16 cellular contexts compared by ENCODE assay signal in the genomic region with DNA sequence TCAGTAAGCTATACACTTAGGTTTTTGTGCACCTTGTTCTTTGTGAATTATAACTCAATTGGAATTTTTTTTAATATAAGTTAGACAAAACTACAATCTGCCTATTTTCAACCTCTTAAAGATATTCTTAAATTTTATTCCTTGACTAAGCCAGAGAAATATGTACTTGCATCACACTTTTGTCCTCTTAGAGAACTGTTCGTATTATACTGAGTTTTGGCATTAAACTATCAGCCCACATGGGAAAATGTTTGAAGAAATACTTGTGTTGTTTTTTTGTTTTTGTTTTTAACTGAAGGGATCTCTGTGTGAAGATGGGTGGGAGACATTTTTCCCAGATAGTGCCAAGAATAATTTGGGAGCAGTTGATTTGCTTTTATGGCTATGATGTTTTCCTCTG. TPM values are rescaled to one million over a fixed set of nuclear protein-coding genes. Genes with fewer than 3 reads are reported as not detected.
DNase-seq lines count a peak whose midpoint lies in the region; ATAC-seq lines count a peak whose summit lies in the region.
"Had no signal": no experiment of that assay in that cellular context is flagged by ENCODE, and none has a peak within 500 bp of the region (broad histone marks: within the 10 kb centered on the region; RNA-seq: fewer than 3 reads in every experiment).

No MANE protein-coding gene starts in this region.

- H3K4me1 ChIP-seq in GM23248 (ENCODE audit: insufficient read depth): peaks cover 10% of the 10 kb centered on the region
- H3K4me1 ChIP-seq: heart right ventricle had no signal

- H3K27ac ChIP-seq in GM23248: peak overlapping the region; percentile 25

- H3K79me2 ChIP-seq in GM23248 (ENCODE audit: insufficient read depth): no peaks in the 10 kb centered on the region

- H3K36me3 Mint-ChIP-seq in natural killer cell treated with Interleukin-12 subunit alpha and Interleukin-12 subunit beta and Interleukin-15 and Interleukin-18, amount 100 ng/mL, for 72 hours: peaks cover 67% of the 10 kb centered on the region
- H3K36me3 Mint-ChIP-seq in activated CD4-positive, alpha-beta T cell treated with anti-CD3 and anti-CD28 coated beads for 36 hours (ENCODE audit: low read depth): peaks cover 69% of the 10 kb centered on the region

- H3K4me3 ChIP-seq in GM23248: no peak overlapping the region
- H3K4me3 ChIP-seq: heart right ventricle had no signal

- no peak overlapping the region for H3K9ac ChIP-seq in GM23248

- CTCF ChIA-PET in activated CD4-positive, alpha-beta T cell treated with anti-CD3 and anti-CD28 coated beads for 36 hours (lab: Charles Lee): no interaction called here

- H4K20me1 ChIP-seq in GM23248 (ENCODE audit: insufficient read depth): no peaks in the 10 kb centered on the region

- H3K9me3 ChIP-seq in GM23248 (ENCODE audit: low read depth): no peaks in the 10 kb centered on the region
- H3K9me3 ChIP-seq: heart right ventricle had no signal

- no peak overlapping the region for H3K4me3 Mint-ChIP-seq in natural killer cell treated with Interleukin-12 subunit alpha and Interleukin-12 subunit beta and Interleukin-15 and Interleukin-18, amount 100 ng/mL, for 72 hours
- no peak overlapping the region for H3K4me3 Mint-ChIP-seq in activated CD4-positive, alpha-beta T cell treated with anti-CD3 and anti-CD28 coated beads for 36 hours
- H3K4me3 Mint-ChIP-seq: activated naive CD4-positive, alpha-beta T cell treated with anti-CD3 and anti-CD28 coated beads, Interleukin-2, amount 50 U/mL, for 24 hours; stimulated activated naive CD8-positive, alpha-beta T cell treated with anti-CD3 and anti-CD28 coated beads, Interleukin-15, amount 100 ng/mL, for 72 hours had no signal

- POLR2A ChIA-PET in activated CD4-positive, alpha-beta T cell treated with anti-CD3 and anti-CD28 coated beads for 36 hours (lab: Charles Lee): interaction anchor here (0.5 kb wide), 1 partner anchor 32 kb away, joined by 3 read pairs; no protein-coding TSS in a partner anchor

- 3 to 8% methylated on average over 1 of the region's 1 CpG for WGBS in GM23248 (ENCODE audit: low coverage in 1 of 2, low lambda C conversion rate in 2 of 2, missing lambda C conversion rate in 2 of 2), 2 experiments

- no peak for ATAC-seq in natural killer cell treated with Interleukin-12 subunit alpha and Interleukin-12 subunit beta and Interleukin-15 and Interleukin-18, amount 100 ng/mL, for 72 hours
- no peak for ATAC-seq in activated CD4-positive, alpha-beta T cell treated with anti-CD3 and anti-CD28 coated beads for 36 hours
- ATAC-seq: stimulated activated naive CD8-positive, alpha-beta T cell treated with anti-CD3 and anti-CD28 coated beads, Interleukin-15, amount 100 ng/mL, for 72 hours had no signal

- H3K27ac Mint-ChIP-seq in natural killer cell treated with Interleukin-12 subunit alpha and Interleukin-12 subunit beta and Interleukin-15 and Interleukin-18, amount 100 ng/mL, for 72 hours: peak overlapping the region in 1 of 2 donors; percentile 48
- H3K27ac Mint-ChIP-seq in activated CD4-positive, alpha-beta T cell treated with anti-CD3 and anti-CD28 coated beads for 36 hours: no peak overlapping the region
- H3K27ac Mint-ChIP-seq: activated naive CD4-positive, alpha-beta T cell treated with anti-CD3 and anti-CD28 coated beads, Interleukin-2, amount 50 U/mL, for 24 hours had no signal

- peak overlapping the region; percentile 32 for H3K4me2 ChIP-seq in GM23248 (ENCODE audit: unreplicated experiment)

- H3K36me3 ChIP-seq in GM23248 (ENCODE audit: low read depth): peaks cover 48% of the 10 kb centered on the region

- H3K27me3 ChIP-seq in GM23248 (replicated peaks; ENCODE audit: insufficient read depth): no peaks in the 10 kb centered on the region
- H3K27me3 ChIP-seq: heart right ventricle had no signal

- DNase-seq in AG08395 (ENCODE audit: low spot score) (peak; percentile 48), GM23248 (peak; percentile 73), dedifferentiated amniotic fluid mesenchymal stem cell (ENCODE audit: extremely low spot score) (peak; percentile 62), myocyte (ENCODE audit: low read depth) (peak; percentile 22), AML-193 (lab: John Stamatoyannopoulos, UW) (no peak)
- no peak for DNase-seq in activated effector memory CD4-positive, alpha-beta T cell treated with Interleukin-2 at 50 U/mL for 16 hours
- DNase-seq in natural killer cell treated with Interleukin-12 subunit alpha and Interleukin-12 subunit beta and Interleukin-15 and Interleukin-18, amount 100 ng/mL, for 72 hours (ENCODE audit: low spot score): no peak
- DNase-seq in activated CD4-positive, alpha-beta T cell treated with anti-CD3 and anti-CD28 coated beads for 36 hours: no peak
- DNase-seq: activated CD8-positive, alpha-beta memory T cell treated with anti-CD3 and anti-CD28 coated beads, Interleukin-2, amount 50 U/mL, for 4 hours; heart right ventricle; NCI-H446; posterior cingulate gyrus; SHP77 treated with DMSO at 0.1 percent for 48 hours; stimulated activated naive CD8-positive, alpha-beta T cell treated with anti-CD3 and anti-CD28 coated beads, Interleukin-15, amount 100 ng/mL, for 72 hours; T-helper 2 cell had no signal

- H3K9me2 ChIP-seq in GM23248 (ENCODE audit: insufficient read depth): no peaks in the 10 kb centered on the region

- peak overlapping the region; percentile 14 for H2AFZ ChIP-seq in GM23248

- no peaks in the 10 kb centered on the region for H3K9me3 Mint-ChIP-seq in natural killer cell treated with Interleukin-12 subunit alpha and Interleukin-12 subunit beta and Interleukin-15 and Interleukin-18, amount 100 ng/mL, for 72 hours
- H3K9me3 Mint-ChIP-seq in activated CD4-positive, alpha-beta T cell treated with anti-CD3 and anti-CD28 coated beads for 36 hours (ENCODE audit: low read depth): no peaks in the 10 kb centered on the region
- H3K9me3 Mint-ChIP-seq: activated naive CD4-positive, alpha-beta T cell treated with anti-CD3 and anti-CD28 coated beads, Interleukin-2, amount 50 U/mL, for 24 hours; stimulated activated naive CD8-positive, alpha-beta T cell treated with anti-CD3 and anti-CD28 coated beads, Interleukin-15, amount 100 ng/mL, for 72 hours had no signal

- intact Hi-C loops in activated CD4-positive, alpha-beta T cell treated with anti-CD3 and anti-CD28 coated beads for 36 hours (cut with DNase I, micrococcal nuclease): no loop called here

- H3F3A ChIP-seq in GM23248 (ENCODE audit: insufficient read depth): peaks cover 4% of the 10 kb centered on the region; the same call in 1 of the 2 replicates

- in situ Hi-C loops in GM23248 (cut with MboI): no loop called here

- peaks cover 2 to 28% of the 10 kb centered on the region in 2 donors for H3K4me1 Mint-ChIP-seq in natural killer cell treated with Interleukin-12 subunit alpha and Interleukin-12 subunit beta and Interleukin-15 and Interleukin-18, amount 100 ng/mL, for 72 hours (ENCODE audit: low read depth in 2 of 2)
- peaks cover 22% of the 10 kb centered on the region for H3K4me1 Mint-ChIP-seq in activated CD4-positive, alpha-beta T cell treated with anti-CD3 and anti-CD28 coated beads for 36 hours
- H3K4me1 Mint-ChIP-seq: activated naive CD4-positive, alpha-beta T cell treated with anti-CD3 and anti-CD28 coated beads, Interleukin-2, amount 50 U/mL, for 24 hours; stimulated activated naive CD8-positive, alpha-beta T cell treated with anti-CD3 and anti-CD28 coated beads, Interleukin-15, amount 100 ng/mL, for 72 hours had no signal

- H3K27me3 Mint-ChIP-seq in natural killer cell treated with Interleukin-12 subunit alpha and Interleukin-12 subunit beta and Interleukin-15 and Interleukin-18, amount 100 ng/mL, for 72 hours: no peaks in the 10 kb centered on the region
- no peaks in the 10 kb centered on the region for H3K27me3 Mint-ChIP-seq in activated CD4-positive, alpha-beta T cell treated with anti-CD3 and anti-CD28 coated beads for 36 hours
- H3K27me3 Mint-ChIP-seq: activated naive CD4-positive, alpha-beta T cell treated with anti-CD3 and anti-CD28 coated beads, Interleukin-2, amount 50 U/mL, for 24 hours; stimulated activated naive CD8-positive, alpha-beta T cell treated with anti-CD3 and anti-CD28 coated beads, Interleukin-15, amount 100 ng/mL, for 72 hours had no signal

RNA-seq across cellular contexts. Expression of a gene that starts 25.3 kb away (rescaled TPM):
- total RNA-seq in GM23248 (2014; rRNA removed; shearing (Covaris generic)): 7.7 and 8.3 TPM in 2 replicates
- 2.3 and 2.4 TPM in 2 replicates for polyA plus RNA-seq in GM23248 (2016; fragmentation: Nextera tagmentation; extraction: Ambion mirVana)
- 18.6 and 19.3 TPM in 2 replicates for total RNA-seq in myocyte
- polyA plus RNA-seq in myocyte (2012): 2.6 TPM
- total RNA-seq in natural killer cell treated with Interleukin-12 subunit alpha and Interleukin-12 subunit beta and Interleukin-15 and Interleukin-18, amount 100 ng/mL, for 72 hours: 10 to 100 TPM; 19.2 to 54.3 TPM
- total RNA-seq in activated CD4-positive, alpha-beta T cell treated with anti-CD3 and anti-CD28 coated beads for 36 hours: 10 to 100 TPM; 34.8 to 43.2 TPM

RNA-seq across cellular contexts. Expression of a gene that starts 54.5 kb away (rescaled TPM):
- total RNA-seq in GM23248 (2014; rRNA removed; shearing (Covaris generic)): 124 and 127 TPM in 2 replicates
- polyA plus RNA-seq in GM23248 (2016; fragmentation: Nextera tagmentation; extraction: Ambion mirVana): 48.0 and 60.7 TPM in 2 replicates
- total RNA-seq in myocyte: 210 and 246 TPM in 2 replicates
- 42.0 TPM for polyA plus RNA-seq in myocyte (2012)
- 100 to 1,000 TPM; 146 to 329 TPM for total RNA-seq in natural killer cell treated with Interleukin-12 subunit alpha and Interleukin-12 subunit beta and Interleukin-15 and Interleukin-18, amount 100 ng/mL, for 72 hours
- 100 to 1,000 TPM; 326 to 355 TPM for total RNA-seq in activated CD4-positive, alpha-beta T cell treated with anti-CD3 and anti-CD28 coated beads for 36 hours

RNA-seq across cellular contexts. Expression of a gene that starts 54.7 kb away (rescaled TPM):
- 12.5 and 13.7 TPM in 2 replicates for total RNA-seq in GM23248 (2014; rRNA removed; shearing (Covaris generic))
- 13.5 and 16.1 TPM in 2 replicates for polyA plus RNA-seq in GM23248 (2016; fragmentation: Nextera tagmentation; extraction: Ambion mirVana)
- total RNA-seq in myocyte: 52.4 and 61.4 TPM in 2 replicates
- 14.0 TPM for polyA plus RNA-seq in myocyte (2012)
- 10 to 100 TPM; 19.6 to 25.5 TPM for total RNA-seq in natural killer cell treated with Interleukin-12 subunit alpha and Interleukin-12 subunit beta and Interleukin-15 and Interleukin-18, amount 100 ng/mL, for 72 hours
- 10 to 100 TPM; 13.8 to 15.7 TPM for total RNA-seq in activated CD4-positive, alpha-beta T cell treated with anti-CD3 and anti-CD28 coated beads for 36 hours

Comparison
In these comparisons a context has a peak if more than half of its experiments do, and no peak if none do; other contexts are left out.
1. DNase-seq: peak in AG08395 (single experiment), GM23248 (single experiment), dedifferentiated amniotic fluid mesenchymal stem cell (single experiment) and myocyte (single experiment); none in AML-193 (0 of 2), activated effector memory CD4-positive, alpha-beta T cell treated with Interleukin-2 at 50 U/mL for 16 hours (single experiment), natural killer cell treated with Interleukin-12 subunit alpha and Interleukin-12 subunit beta and Interleukin-15 and Interleukin-18, amount 100 ng/mL, for 72 hours (single experiment) and activated CD4-positive, alpha-beta T cell treated with anti-CD3 and anti-CD28 coated beads for 36 hours (single experiment).